14 cellular contexts compared by ENCODE assay signal in genomic region chr18:33596178-33596854, GRCh38. TPM values are rescaled to one million over a fixed set of nuclear protein-coding genes. Genes with fewer than 3 reads are reported as not detected.
DNase-seq lines count a peak whose midpoint lies in the region; TF ChIP-seq lines count a peak whose summit lies in the region.
"Had no signal": no experiment of that assay in that cellular context is flagged by ENCODE, and none has a peak within 500 bp of the region (broad histone marks: within the 10 kb centered on the region; RNA-seq: fewer than 3 reads in every experiment).

No MANE protein-coding gene starts in this region.

- no peaks in the 10 kb centered on the region for H3K9me3 ChIP-seq in A673 (ENCODE audit: low read depth, low read length, poor library complexity, severe bottlenecking)
- H3K9me3 ChIP-seq in MG63: no peaks in the 10 kb centered on the region
- H3K9me3 ChIP-seq: BLaER1 had no signal

- H3K27me3 ChIP-seq in A673 (replicated peaks; ENCODE audit: insufficient read depth, low read depth, low read length, poor library complexity) (no peaks in the 10 kb centered on the region), MG63 (no peaks in the 10 kb centered on the region)
- H3K27me3 ChIP-seq: BLaER1 had no signal

- intact Hi-C loops in A673 (cut with micrococcal nuclease; ENCODE audit: unreplicated experiment): no loop called here

- H3K36me3 ChIP-seq in A673 (ENCODE audit: insufficient read depth, low read length, poor library complexity, severe bottlenecking): no peaks in the 10 kb centered on the region
- H3K36me3 ChIP-seq in MG63: no peaks in the 10 kb centered on the region
- H3K36me3 ChIP-seq: BLaER1 had no signal

- CTCF ChIA-PET in A673 (lab: Charles Lee): no interaction called here

- POLR2A ChIA-PET in A673 (lab: Charles Lee; ENCODE audit: low non-redundant PET): no interaction called here

- H3K4me3 ChIP-seq in A673 (ENCODE audit: low read depth, low read length, poor library complexity, severe bottlenecking) (no peak overlapping the region), coronary artery (no peak overlapping the region), MG63 (no peak overlapping the region)
- H3K4me3 ChIP-seq: BLaER1 had no signal

- H3K27ac ChIP-seq in A673 (ENCODE audit: low read depth, low read length, poor library complexity, severe bottlenecking) (no peak overlapping the region), coronary artery (peak overlapping the region in 1 of 2 donors; percentile 11)
- H3K27ac ChIP-seq: BLaER1, parathyroid adenoma had no signal

- H3K4me1 ChIP-seq in A673 (ENCODE audit: insufficient read depth, low read length, poor library complexity, severe bottlenecking): no peaks in the 10 kb centered on the region
- H3K4me1 ChIP-seq: BLaER1, parathyroid adenoma had no signal

- no peak for TF ChIP-seq CTCF in A673 (conservative IDR thresholded peaks at IDR 0.05; ENCODE audit: low read depth, low read length)
- no peak for TF ChIP-seq CTCF in coronary artery (IDR thresholded peaks at IDR 0.05)

- DNase-seq in DMS153 (lab: John Stamatoyannopoulos, UW) (peak; percentile 60), NCI-H748 treated with DMSO at 0.1 percent for 48 hours (lab: John Stamatoyannopoulos, UW) (peak; percentile 62), dedifferentiated amniotic fluid mesenchymal stem cell (ENCODE audit: extremely low spot score) (peak; percentile 75), lung microvascular endothelial cell (ENCODE audit: low read depth in 2 of 2) (peak; percentile 55 to 61), A673 (ENCODE audit: low spot score) (no peak), coronary artery (ENCODE audit: low spot score) (no peak), MG63 (no peak), anterior cingulate cortex (lab: John Stamatoyannopoulos, UW) (no peak)
- DNase-seq: activated CD4-positive, alpha-beta memory T cell treated with anti-CD3 and anti-CD28 coated beads for 36 hours; NCI-H524; SHP77; T1000 had no signal

- BruUV-seq in A673 (replicated peaks; lab: Mats Ljungman, UMichigan): no TSS peak

RNA-seq across cellular contexts. Expression of gene ASXL3, which starts 18.3 kb away (rescaled TPM):
- 0.20 and 0.22 TPM in 2 replicates for total RNA-seq in lung microvascular endothelial cell
- total RNA-seq in A673 (2021): 0.11 TPM in 2 replicates
- total RNA-seq in MG63 (2014; rRNA removed; shearing (Covaris generic); ENCODE audit: low replicate concordance): not detected in 2 replicates
- total RNA-seq: activated CD4-positive, alpha-beta memory T cell treated with anti-CD3 and anti-CD28 coated beads for 36 hours had no signal

Comparison
In these comparisons a context has a peak if more than half of its experiments do, and no peak if none do; other contexts are left out.
1. DNase-seq: peak in DMS153 (single experiment), NCI-H748 treated with DMSO at 0.1 percent for 48 hours (single experiment), dedifferentiated amniotic fluid mesenchymal stem cell (single experiment) and lung microvascular endothelial cell (2 of 2); none in A673 (single experiment), coronary artery (single experiment), MG63 (single experiment) and anterior cingulate cortex (0 of 58).